8 cellular contexts compared by ENCODE assay signal in genomic region chr5:16784843-16785791, GRCh38.
DNase-seq lines count a peak whose midpoint lies in the region; ATAC-seq and TF ChIP-seq lines count a peak whose summit lies in the region.

No MANE protein-coding gene starts in this region.

- TF ChIP-seq CTCF in right lobe of liver (IDR thresholded peaks at IDR 0.05), result no peak

- H3K36me3 ChIP-seq in right lobe of liver, result no peaks in the 10 kb centered on the region

- peak; percentile 96 for ATAC-seq in GM18502 (IDR thresholded peaks at IDR 0.05; ENCODE audit: poor library complexity, unreplicated experiment)
- ATAC-seq in GM21619 (IDR thresholded peaks at IDR 0.05; ENCODE audit: unreplicated experiment), result peak; percentile 95
- ATAC-seq in right lobe of liver, result no peak

- no peak overlapping the region for H3K27ac ChIP-seq in right lobe of liver

- no peaks in the 10 kb centered on the region for H3K4me1 ChIP-seq in right lobe of liver

- H3K27me3 ChIP-seq in right lobe of liver, result no peaks in the 10 kb centered on the region

- H3K9me3 ChIP-seq in right lobe of liver, result no peaks in the 10 kb centered on the region

- WGBS in right lobe of liver (ENCODE audit: insufficient coverage, low coverage, low lambda C conversion rate, missing lambda C conversion rate), result 56% methylated on average over 14 of the region's 26 CpGs

- no peak overlapping the region for H3K4me3 ChIP-seq in right lobe of liver

- no peak for TF ChIP-seq POLR2A in right lobe of liver (IDR thresholded peaks at IDR 0.05)

- intact Hi-C loops in right lobe of liver (cut with DNase I), result no loop called here

- DNase-seq in LHCN-M2 (ENCODE audit: low read depth) (peak; percentile 85), middle frontal gyrus (ENCODE audit: extremely low spot score, low spot score) (peak; percentile 25), germinal center (ENCODE audit: low spot score) (no peak), right lobe of liver (no peak), A172 (ENCODE audit: low spot score) (no peak)
- DNase-seq in effector CD4-positive, alpha-beta T cell, result no peak

Comparison
In these comparisons a context has a peak if more than half of its experiments do, and no peak if none do; other contexts are left out.
1. ATAC-seq: peak in GM18502 (single experiment) and GM21619 (single experiment); none in right lobe of liver (0 of 4).
2. DNase-seq: peak in LHCN-M2 (single experiment) and middle frontal gyrus (single experiment); none in germinal center (single experiment), right lobe of liver (0 of 3), A172 (single experiment) and effector CD4-positive, alpha-beta T cell (single experiment).